ENCODE assay signal across 6 cellular contexts in genomic region chr7:35474100-35474499, GRCh38.
"Had no signal": no experiment of that assay in that cellular context is flagged by ENCODE, and none has a peak within 500 bp of the region (broad histone marks: within the 10 kb centered on the region; RNA-seq: fewer than 3 reads in every experiment).

No MANE protein-coding gene starts in this region.

- ATAC-seq: GM23338 had no signal

- H3K4me2 ChIP-seq: GM23338 had no signal

- H3K4me3 Mint-ChIP-seq: GM23338, H9 had no signal

- H3K27ac Mint-ChIP-seq: GM23338, H9 had no signal

- DNase-seq: H9, HCEC 1CT, IMR-90 had no signal

- H3K9me3 Mint-ChIP-seq: GM23338, H9 had no signal

- FAIRE-seq: H1, HTR-8/SVneo had no signal

- H3K4me1 Mint-ChIP-seq: GM23338 had no signal

- H2AFZ ChIP-seq: GM23338 had no signal

- H3K4me3 ChIP-seq: GM23338 had no signal
